8 cellular contexts compared by ENCODE assay signal in the genomic region with DNA sequence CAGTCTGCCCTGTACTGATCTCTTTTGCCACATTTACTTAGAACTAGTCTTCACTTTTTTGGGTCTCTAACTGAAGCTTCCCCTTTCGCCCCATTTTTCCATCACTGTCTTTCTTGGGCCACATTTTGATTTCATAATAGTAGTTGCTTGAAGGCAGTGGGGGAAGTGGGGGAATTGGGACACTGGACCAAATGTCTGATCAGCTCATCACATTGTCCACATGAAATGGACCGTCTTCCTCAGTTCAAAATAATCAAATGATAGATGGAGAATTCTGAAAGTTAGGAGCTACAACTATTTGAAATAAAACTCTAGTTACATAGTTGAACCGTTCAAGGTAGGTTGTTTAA. TPM values are rescaled to one million over a fixed set of nuclear protein-coding genes. Genes with fewer than 3 reads are reported as not detected.
DNase-seq lines count a peak whose midpoint lies in the region; ATAC-seq and TF ChIP-seq lines count a peak whose summit lies in the region.

No MANE protein-coding gene starts in this region.

- ATAC-seq in GM21786 (IDR thresholded peaks at IDR 0.05; ENCODE audit: unreplicated experiment) (no peak), GM21737 (IDR thresholded peaks at IDR 0.05; ENCODE audit: unreplicated experiment) (no peak), GM21447 (IDR thresholded peaks at IDR 0.05; ENCODE audit: unreplicated experiment) (no peak)

- no peak for TF ChIP-seq POLR2A in erythroblast (IDR thresholded peaks at IDR 0.05; ENCODE audit: low read length)

- H2BK120ac ChIP-seq in trophoblast cell (ENCODE audit: insufficient read depth, low read length, poor library complexity) = no peak overlapping the region

- no peak overlapping the region for H4K91ac ChIP-seq in trophoblast cell (ENCODE audit: low read depth, low read length)

- no peak for TF ChIP-seq CTCF in PC-9 (conservative IDR thresholded peaks at IDR 0.05)

- H2BK12ac ChIP-seq in trophoblast cell (ENCODE audit: low read length) = no peak overlapping the region

- H3K27me3 ChIP-seq in PC-9 (ENCODE audit: insufficient read depth, low read depth) (no peaks in the 10 kb centered on the region), esophagus (ENCODE audit: control insufficient read depth in 1 of 2, insufficient read depth in 2 of 2, low read length in 2 of 2) (no peaks in the 10 kb centered on the region), trophoblast cell (ENCODE audit: insufficient read depth, low read length) (no peaks in the 10 kb centered on the region)

- H3K9me3 ChIP-seq in PC-9 (ENCODE audit: insufficient read depth, low read depth) (no peaks in the 10 kb centered on the region), esophagus (ENCODE audit: control insufficient read depth in 2 of 2, insufficient read depth in 1 of 2, low read depth in 1 of 2, low read length in 1 of 2) (no peaks in the 10 kb centered on the region), trophoblast cell (ENCODE audit: insufficient read depth, low read depth, low read length) (no peaks in the 10 kb centered on the region)

- peak overlapping the region; percentile 10 for H4K8ac ChIP-seq in trophoblast cell (ENCODE audit: low read depth, low read length)

- no peak overlapping the region for H3K14ac ChIP-seq in trophoblast cell (ENCODE audit: low read length)

- no peak overlapping the region for H4K12ac ChIP-seq in trophoblast cell (ENCODE audit: low read depth, low read length)

- H3K4me1 ChIP-seq in PC-9 (replicated peaks; ENCODE audit: insufficient read depth) (peaks cover 9% of the 10 kb centered on the region), esophagus (ENCODE audit: control insufficient read depth in 2 of 2, insufficient read depth in 2 of 2, low read length in 1 of 2) (peaks cover 0 to 3% of the 10 kb centered on the region in 2 donors), trophoblast cell (ENCODE audit: control insufficient read depth in 1 of 2, insufficient read depth in 2 of 2, low read length in 2 of 2) (no peaks in the 10 kb centered on the region)

- H3K23ac ChIP-seq in trophoblast cell (ENCODE audit: low read length) = no peak overlapping the region

- H3F3A ChIP-seq in PC-9 (ENCODE audit: insufficient read depth, low read depth) = no peaks in the 10 kb centered on the region

- H4K20me1 ChIP-seq in PC-9 (ENCODE audit: insufficient read depth) = peaks cover 5% of the 10 kb centered on the region; the same call in 1 of the 2 replicates

- H3K4me2 ChIP-seq in PC-9 (peak overlapping the region; percentile 87), trophoblast cell (ENCODE audit: low read length) (peak overlapping the region; percentile 87)

- H3K4me3 ChIP-seq in PC-9 (peak overlapping the region; percentile 93), esophagus (ENCODE audit: low read depth in 1 of 2, low read length in 2 of 2) (peak overlapping the region; percentile 79 to 88), trophoblast cell (ENCODE audit: low read depth, low read length) (peak overlapping the region; percentile 97)

- no peaks in the 10 kb centered on the region for H3K36me3 ChIP-seq in PC-9 (ENCODE audit: low read depth)
- peaks cover 0 to 2% of the 10 kb centered on the region in 2 donors for H3K36me3 ChIP-seq in esophagus (ENCODE audit: control insufficient read depth in 2 of 2, insufficient read depth in 2 of 2, low read length in 1 of 2)
- H3K36me3 ChIP-seq in trophoblast cell (ENCODE audit: control insufficient read depth in 1 of 2, insufficient read depth in 2 of 2, low read length in 2 of 2) = peaks cover 2% of the 10 kb centered on the region in 2 experiments

- H2AK5ac ChIP-seq in trophoblast cell (ENCODE audit: low read length) = no peak overlapping the region

- H3K79me2 ChIP-seq in PC-9 (ENCODE audit: low read depth) (peaks cover 59% of the 10 kb centered on the region), trophoblast cell (ENCODE audit: control insufficient read depth, insufficient read depth, low read length, poor library complexity) (peaks cover 11% of the 10 kb centered on the region)

- POLR2A ChIA-PET in PC-9 (lab: Charles Lee; ENCODE audit: unreplicated experiment) = no interaction called here

- no TSS peak for BruUV-seq in PC-9 (replicated peaks; lab: Mats Ljungman, UMichigan)

- no peak overlapping the region for H3K9ac ChIP-seq in trophoblast cell (ENCODE audit: low read length)

- intact Hi-C loops in PC-9 (cut with micrococcal nuclease; ENCODE audit: unreplicated experiment) = loop anchor here (5.0 kb wide), 2 partner anchors 82 to 357 kb away; partner anchors contain the start of genes CLASP2 and UBP1

- H3K18ac ChIP-seq in trophoblast cell (ENCODE audit: low read length) = no peak overlapping the region

- peak overlapping the region; percentile 92; the same call in 1 of the 2 replicates for H3K27ac ChIP-seq in PC-9
- H3K27ac ChIP-seq in esophagus (ENCODE audit: low read depth in 2 of 2, low read length in 1 of 2) = peak overlapping the region; percentile 96 to 98
- H3K27ac ChIP-seq in trophoblast cell (ENCODE audit: low read depth, low read length) = peak overlapping the region; percentile 12

- H2AFZ ChIP-seq in PC-9 (no peak overlapping the region), trophoblast cell (ENCODE audit: insufficient read depth, low read length, poor library complexity) (no peak overlapping the region)

- H2BK5ac ChIP-seq in trophoblast cell (ENCODE audit: low read depth, low read length, poor library complexity) = no peak overlapping the region

- CTCF ChIA-PET in PC-9 (lab: Charles Lee) = no interaction called here

- no peak overlapping the region for H3K4ac ChIP-seq in trophoblast cell (ENCODE audit: low read depth, low read length)

- H3K79me1 ChIP-seq in trophoblast cell (ENCODE audit: low read length) = peaks cover 4% of the 10 kb centered on the region

- H3K9me2 ChIP-seq in PC-9 (ENCODE audit: insufficient read depth) = no peaks in the 10 kb centered on the region

- DNase-seq in GM03348 (ENCODE audit: low spot score) (peak; percentile 19), PC-9 (no peak), trophoblast cell (no peak), erythroblast (lab: John Stamatoyannopoulos, UW) (no peak)

- WGBS in esophagus, 2 donors = 8 to 12% methylated on average over 3 of the region's 3 CpGs
- no CpG with 5 or more reads among the region's 3 CpGs for WGBS in trophoblast cell (ENCODE audit: extremely low coverage, insufficient coverage, insufficient read length)

RNA-seq across cellular contexts. Expression of gene PDCD6IP, which starts 0.7 kb away (rescaled TPM):
- 203 and 209 TPM in 2 replicates for total RNA-seq in PC-9 (2021)
- polyA plus RNA-seq in esophagus = 10 to 100 TPM; 54.0 to 88.6 TPM
- polyA plus RNA-seq in trophoblast cell (2013) = 130 and 133 TPM in 2 replicates

Comparison
In these comparisons a context has a peak if more than half of its experiments do, and no peak if none do; other contexts are left out.
1. H3K27ac ChIP-seq: peak in every context shown above with its lines; median percentile 97 in esophagus; 92 in PC-9; 12 in trophoblast cell.